In the genomic region with DNA sequence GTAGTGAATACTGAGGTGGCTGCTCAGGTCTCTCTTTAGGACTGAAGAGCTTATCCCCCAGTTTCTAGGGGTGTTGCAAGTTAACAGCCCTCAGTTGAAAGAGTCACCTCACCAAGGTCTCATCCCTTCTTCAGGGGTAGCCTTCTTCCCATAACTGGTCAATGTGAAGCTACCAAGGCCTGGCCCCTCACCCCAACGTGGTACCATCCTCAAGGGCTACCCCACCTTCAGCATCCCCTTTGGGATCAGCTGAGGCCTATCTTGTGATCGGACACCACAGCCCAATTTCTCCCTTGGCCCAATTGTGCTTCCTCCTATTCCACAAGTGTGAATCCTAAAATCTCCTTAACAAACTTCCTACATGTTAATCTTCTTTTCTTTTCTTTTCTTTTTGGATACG, we compare ENCODE assay signal across 1 cellular context.
TF ChIP-seq lines count a peak whose summit lies in the region.

No MANE protein-coding gene starts in this region.

TF ChIP-seq in WTC11, 78 proteins besides CTCF, POLR2A, EP300 and RAD21 (continued from another document):
- TF ChIP-seq ZNF121 (CRISPR knock-in tag; IDR thresholded peaks at IDR 0.05) (no peak), ZNF263 (CRISPR knock-in tag; IDR thresholded peaks at IDR 0.05; ENCODE audit: low read depth) (no peak), ZNF219 (CRISPR knock-in tag; IDR thresholded peaks at IDR 0.05; ENCODE audit: borderline replicate concordance) (no peak), TP53 (CRISPR knock-in tag; IDR thresholded peaks at IDR 0.05) (no peak), ARID4B (CRISPR knock-in tag; IDR thresholded peaks at IDR 0.05; ENCODE audit: borderline replicate concordance) (no peak), NR3C1 (CRISPR knock-in tag; conservative IDR thresholded peaks at IDR 0.05; ENCODE audit: low read depth) (no peak), CBFB (CRISPR knock-in tag; IDR thresholded peaks at IDR 0.05; ENCODE audit: low read depth) (no peak), FOXJ3 (CRISPR knock-in tag; IDR thresholded peaks at IDR 0.05; ENCODE audit: borderline replicate concordance) (no peak), NFATC4 (CRISPR knock-in tag; IDR thresholded peaks at IDR 0.05) (no peak), NR2C2 (CRISPR knock-in tag; IDR thresholded peaks at IDR 0.05) (no peak), ZNF416 (CRISPR knock-in tag; IDR thresholded peaks at IDR 0.05) (no peak), ZBTB21 (CRISPR knock-in tag; IDR thresholded peaks at IDR 0.05; ENCODE audit: borderline replicate concordance) (no peak), ZNF512 (CRISPR knock-in tag; IDR thresholded peaks at IDR 0.05; ENCODE audit: borderline replicate concordance) (no peak)
